Comparison of ENCODE assay signal across 19 cellular contexts in the genomic region with DNA sequence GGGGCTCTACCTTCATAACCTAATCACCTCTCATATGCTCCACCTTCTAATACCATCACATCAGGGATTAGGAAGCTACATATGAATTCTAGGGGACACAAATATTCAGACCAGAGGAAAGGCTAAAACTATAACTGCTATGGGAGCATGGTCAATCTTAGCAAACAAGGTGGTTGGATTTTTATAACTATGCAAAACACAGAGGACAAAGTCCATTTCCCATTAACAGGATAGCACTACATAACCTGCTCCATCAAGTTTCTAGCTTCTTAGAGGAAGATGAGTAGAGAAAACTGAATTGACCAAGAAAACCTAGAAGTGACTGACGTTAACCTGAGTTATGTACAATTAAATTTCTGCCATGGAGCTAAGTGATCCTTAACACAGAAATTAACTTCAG.
"Had no signal": no experiment of that assay in that cellular context is flagged by ENCODE, and none has a peak within 500 bp of the region (broad histone marks: within the 10 kb centered on the region; RNA-seq: fewer than 3 reads in every experiment).

No MANE protein-coding gene starts in this region.

- H3K4me3 ChIP-seq: coronary artery, stomach, thoracic aorta, transverse colon had no signal

- H3K4me3 Mint-ChIP-seq: endodermal cell; naive thymus-derived CD8-positive, alpha-beta T cell had no signal

- FAIRE-seq: endothelial cell of umbilical vein, urothelium cell line had no signal

- ATAC-seq: naive thymus-derived CD8-positive, alpha-beta T cell; right cardiac atrium had no signal

- H3K4me1 Mint-ChIP-seq: naive thymus-derived CD8-positive, alpha-beta T cell had no signal

- H3K27me3 ChIP-seq: neutrophil, stomach, transverse colon had no signal

- H3K9me3 ChIP-seq: neutrophil, stomach, thoracic aorta, transverse colon had no signal

- H3K36me3 ChIP-seq: neutrophil, stomach, thoracic aorta, transverse colon had no signal

- H3K36me3 Mint-ChIP-seq: naive thymus-derived CD8-positive, alpha-beta T cell had no signal

- H3K27ac ChIP-seq: coronary artery, neutrophil, stomach, thoracic aorta had no signal

- DNase-seq: effector CD4-positive, alpha-beta T cell; endodermal cell; erythroblast; foreskin melanocyte; head of caudate nucleus; hippocampal formation; mammary epithelial cell; naive thymus-derived CD8-positive, alpha-beta T cell; posterior cingulate gyrus; right cardiac atrium; stimulated activated naive CD4-positive, alpha-beta T cell; stomach; substantia nigra; transverse colon had no signal
